In the genomic region with DNA sequence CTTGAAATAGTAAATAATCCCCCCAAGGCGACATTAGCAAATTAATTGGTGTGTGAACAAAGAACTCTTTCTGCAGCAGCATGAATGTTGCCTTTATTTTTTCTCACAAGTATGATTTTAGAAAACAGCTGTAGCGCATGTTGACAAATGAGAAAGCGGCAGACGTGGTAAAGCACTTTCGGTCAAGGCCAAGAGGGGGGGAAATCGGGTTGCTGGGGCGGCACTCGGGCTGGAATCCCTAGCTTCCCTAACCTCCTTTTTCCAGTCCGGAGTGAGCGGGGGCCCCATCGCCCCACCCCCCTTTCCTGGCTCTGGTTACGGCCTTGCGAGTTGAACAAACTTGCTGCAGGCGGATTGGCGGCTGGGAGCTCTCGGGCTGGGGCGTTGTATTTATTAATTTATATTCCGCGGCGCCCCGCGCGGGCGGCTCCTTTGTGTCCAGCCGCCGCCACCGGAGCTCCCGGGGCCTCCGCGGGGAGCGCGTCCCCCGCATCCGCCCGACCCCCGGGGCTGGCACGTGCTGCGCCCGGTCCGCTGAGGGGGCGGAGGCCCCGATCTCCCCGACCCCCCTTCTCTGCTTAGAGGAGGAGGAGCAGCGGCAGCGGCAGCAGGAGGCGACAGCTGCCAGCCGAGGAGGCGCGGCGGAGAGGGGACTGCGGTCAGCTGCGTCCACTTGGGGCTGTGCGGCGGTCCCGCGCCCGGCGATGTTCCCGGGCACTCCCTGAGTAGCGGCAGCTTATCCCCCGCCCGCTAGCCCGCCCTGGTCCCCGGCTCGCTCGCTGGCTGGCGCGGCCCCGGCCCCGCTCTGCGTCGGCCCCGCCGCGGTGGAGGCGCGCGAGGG, we compare ENCODE assay signal across 1 cellular context.
A peak's percentile ranks its signal among the peaks of the same experiment; 100 is the strongest.
TF ChIP-seq lines count a peak whose summit lies in the region.

A gene with protein sequence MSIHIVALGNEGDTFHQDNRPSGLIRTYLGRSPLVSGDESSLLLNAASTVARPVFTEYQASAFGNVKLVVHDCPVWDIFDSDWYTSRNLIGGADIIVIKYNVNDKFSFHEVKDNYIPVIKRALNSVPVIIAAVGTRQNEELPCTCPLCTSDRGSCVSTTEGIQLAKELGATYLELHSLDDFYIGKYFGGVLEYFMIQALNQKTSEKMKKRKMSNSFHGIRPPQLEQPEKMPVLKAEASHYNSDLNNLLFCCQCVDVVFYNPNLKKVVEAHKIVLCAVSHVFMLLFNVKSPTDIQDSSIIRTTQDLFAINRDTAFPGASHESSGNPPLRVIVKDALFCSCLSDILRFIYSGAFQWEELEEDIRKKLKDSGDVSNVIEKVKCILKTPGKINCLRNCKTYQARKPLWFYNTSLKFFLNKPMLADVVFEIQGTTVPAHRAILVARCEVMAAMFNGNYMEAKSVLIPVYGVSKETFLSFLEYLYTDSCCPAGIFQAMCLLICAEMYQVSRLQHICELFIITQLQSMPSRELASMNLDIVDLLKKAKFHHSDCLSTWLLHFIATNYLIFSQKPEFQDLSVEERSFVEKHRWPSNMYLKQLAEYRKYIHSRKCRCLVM (plus strand): TSS at position 607 of the 841 bp plus-strand sequence. CDS start 347 bp downstream, outside the sequence.

TF ChIP-seq in HepG2, 621 proteins besides CTCF, POLR2A, EP300 and RAD21 (continued from another document and continues in another):
- TF ChIP-seq, protein P1, sequence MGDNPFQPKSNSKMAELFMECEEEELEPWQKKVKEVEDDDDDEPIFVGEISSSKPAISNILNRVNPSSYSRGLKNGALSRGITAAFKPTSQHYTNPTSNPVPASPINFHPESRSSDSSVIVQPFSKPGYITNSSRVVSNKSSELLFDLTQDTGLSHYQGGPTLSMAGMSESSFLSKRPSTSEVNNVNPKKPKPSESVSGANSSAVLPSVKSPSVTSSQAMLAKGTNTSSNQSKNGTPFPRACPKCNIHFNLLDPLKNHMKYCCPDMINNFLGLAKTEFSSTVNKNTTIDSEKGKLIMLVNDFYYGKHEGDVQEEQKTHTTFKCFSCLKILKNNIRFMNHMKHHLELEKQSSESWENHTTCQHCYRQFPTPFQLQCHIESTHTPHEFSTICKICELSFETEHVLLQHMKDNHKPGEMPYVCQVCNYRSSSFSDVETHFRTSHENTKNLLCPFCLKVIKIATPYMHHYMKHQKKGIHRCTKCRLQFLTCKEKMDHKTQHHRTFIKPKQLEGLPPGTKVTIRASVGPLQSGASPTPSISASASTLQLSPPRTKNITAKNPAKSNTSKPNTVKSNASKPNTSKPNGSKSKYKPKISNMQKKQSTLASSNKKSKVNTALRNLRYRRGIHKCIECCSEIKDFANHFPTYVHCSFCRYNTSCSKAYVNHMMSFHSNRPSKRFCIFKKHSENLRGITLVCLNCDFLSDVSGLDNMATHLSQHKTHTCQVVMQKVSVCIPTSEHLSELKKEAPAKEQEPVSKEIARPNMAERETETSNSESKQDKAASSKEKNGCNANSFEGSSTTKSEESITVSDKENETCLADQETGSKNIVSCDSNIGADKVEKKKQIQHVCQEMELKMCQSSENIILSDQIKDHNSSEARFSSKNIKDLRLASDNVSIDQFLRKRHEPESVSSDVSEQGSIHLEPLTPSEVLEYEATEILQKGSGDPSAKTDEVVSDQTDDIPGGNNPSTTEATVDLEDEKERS (CRISPR knock-in tag; IDR thresholded peaks at IDR 0.05): no peak
- TF ChIP-seq, protein P2, sequence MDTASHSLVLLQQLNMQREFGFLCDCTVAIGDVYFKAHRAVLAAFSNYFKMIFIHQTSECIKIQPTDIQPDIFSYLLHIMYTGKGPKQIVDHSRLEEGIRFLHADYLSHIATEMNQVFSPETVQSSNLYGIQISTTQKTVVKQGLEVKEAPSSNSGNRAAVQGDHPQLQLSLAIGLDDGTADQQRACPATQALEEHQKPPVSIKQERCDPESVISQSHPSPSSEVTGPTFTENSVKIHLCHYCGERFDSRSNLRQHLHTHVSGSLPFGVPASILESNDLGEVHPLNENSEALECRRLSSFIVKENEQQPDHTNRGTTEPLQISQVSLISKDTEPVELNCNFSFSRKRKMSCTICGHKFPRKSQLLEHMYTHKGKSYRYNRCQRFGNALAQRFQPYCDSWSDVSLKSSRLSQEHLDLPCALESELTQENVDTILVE (CRISPR knock-in tag; IDR thresholded peaks at IDR 0.05): peak; percentile 96
- TF ChIP-seq, protein P3, sequence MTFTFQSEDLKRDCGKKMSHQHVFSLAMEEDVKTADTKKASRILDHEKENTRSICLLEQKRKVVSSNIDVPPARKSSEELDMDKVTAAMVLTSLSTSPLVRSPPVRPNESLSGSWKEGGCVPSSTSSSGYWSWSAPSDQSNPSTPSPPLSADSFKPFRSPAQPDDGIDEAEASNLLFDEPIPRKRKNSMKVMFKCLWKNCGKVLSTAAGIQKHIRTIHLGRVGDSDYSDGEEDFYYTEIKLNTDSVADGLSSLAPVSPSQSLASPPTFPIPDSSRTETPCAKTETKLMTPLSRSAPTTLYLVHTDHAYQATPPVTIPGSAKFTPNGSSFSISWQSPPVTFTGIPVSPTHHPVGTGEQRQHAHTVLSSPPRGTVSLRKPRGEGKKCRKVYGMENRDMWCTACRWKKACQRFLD (CRISPR knock-in tag; IDR thresholded peaks at IDR 0.05; ENCODE audit: borderline replicate concordance): peak; percentile 11; the same call in 1 of the 2 replicates
- TF ChIP-seq ZNF24 (IDR thresholded peaks at IDR 0.05) (no peak), ZNF850 (CRISPR knock-in tag; conservative IDR thresholded peaks at IDR 0.05) (no peak), MYNN (CRISPR knock-in tag; IDR thresholded peaks at IDR 0.05; ENCODE audit: low read depth) (no peak), ZFP90 (CRISPR knock-in tag; IDR thresholded peaks at IDR 0.05; ENCODE audit: borderline replicate concordance) (no peak), NFIB (CRISPR knock-in tag; IDR thresholded peaks at IDR 0.05; ENCODE audit: borderline replicate concordance) (no peak), ZNF557 (CRISPR knock-in tag; IDR thresholded peaks at IDR 0.05) (no peak), U2AF1 (optimal IDR thresholded peaks at IDR 0.05; ENCODE audit: low read depth, low read length) (no peak), MIER3 (CRISPR knock-in tag; IDR thresholded peaks at IDR 0.05; ENCODE audit: borderline replicate concordance) (no peak), ZNF501 (CRISPR knock-in tag; IDR thresholded peaks at IDR 0.05) (no peak), ZNF468 (CRISPR knock-in tag; IDR thresholded peaks at IDR 0.05) (no peak), ZNF577 (CRISPR knock-in tag; IDR thresholded peaks at IDR 0.05; ENCODE audit: borderline replicate concordance, low read depth) (no peak), ZNF674 (CRISPR knock-in tag; IDR thresholded peaks at IDR 0.05; ENCODE audit: low read depth) (no peak), ZC3H13 (CRISPR knock-in tag; IDR thresholded peaks at IDR 0.05) (peak; percentile 25; the same call in 1 of the 2 replicates), ZKSCAN1 (IDR thresholded peaks at IDR 0.05; ENCODE audit: low read length) (no peak), TBL1XR1 (IDR thresholded peaks at IDR 0.05; ENCODE audit: borderline replicate concordance, low read length, partially characterized antibody) (peak; percentile 20), RXRB (CRISPR knock-in tag; IDR thresholded peaks at IDR 0.05; ENCODE audit: borderline replicate concordance) (peak; percentile 42; the same call in 1 of the 2 replicates), ZNF546 (CRISPR knock-in tag; conservative IDR thresholded peaks at IDR 0.05) (no peak), ZNF598 (CRISPR knock-in tag; IDR thresholded peaks at IDR 0.05; ENCODE audit: borderline replicate concordance) (0 out of 2 replicates have a peak, but pooled peaks have one; percentile 21), FOXK1 (CRISPR knock-in tag; IDR thresholded peaks at IDR 0.05; ENCODE audit: borderline replicate concordance, low read depth) (0 out of 2 replicates have a peak, but pooled peaks have one; percentile 25), AKAP8 (CRISPR knock-in tag; IDR thresholded peaks at IDR 0.05) (no peak), ATF7 (IDR thresholded peaks at IDR 0.05) (no peak), ATF7 (CRISPR knock-in tag; IDR thresholded peaks at IDR 0.05) (no peak), ZNF589 (CRISPR knock-in tag; conservative IDR thresholded peaks at IDR 0.05) (peak; percentile 15; the same call in 1 of the 2 replicates), ZNF776 (CRISPR knock-in tag; IDR thresholded peaks at IDR 0.05) (no peak), FOXK2 (IDR thresholded peaks at IDR 0.05) (no peak), SMARCE1 (IDR thresholded peaks at IDR 0.05; ENCODE audit: borderline replicate concordance) (no peak), NFYC (CRISPR knock-in tag; IDR thresholded peaks at IDR 0.05) (no peak), PRMT3 (CRISPR knock-in tag; IDR thresholded peaks at IDR 0.05; ENCODE audit: borderline replicate concordance, low read depth) (no peak), ZBTB21 (CRISPR knock-in tag; IDR thresholded peaks at IDR 0.05) (no peak), ONECUT2 (CRISPR knock-in tag; IDR thresholded peaks at IDR 0.05) (no peak), ZNF235 (CRISPR knock-in tag; IDR thresholded peaks at IDR 0.05; ENCODE audit: borderline replicate concordance) (0 out of 2 replicates have a peak, but pooled peaks have one; percentile 29), WIZ (CRISPR knock-in tag; IDR thresholded peaks at IDR 0.05) (no peak), ZNF292 (CRISPR knock-in tag; IDR thresholded peaks at IDR 0.05; ENCODE audit: borderline replicate concordance, low read depth) (peak; percentile 65; the same call in 1 of the 2 replicates), KLF6 (CRISPR knock-in tag; IDR thresholded peaks at IDR 0.05) (peak; percentile 15), HNF4A (CRISPR knock-in tag; IDR thresholded peaks at IDR 0.05) (no peak)
- TF ChIP-seq, protein P4, sequence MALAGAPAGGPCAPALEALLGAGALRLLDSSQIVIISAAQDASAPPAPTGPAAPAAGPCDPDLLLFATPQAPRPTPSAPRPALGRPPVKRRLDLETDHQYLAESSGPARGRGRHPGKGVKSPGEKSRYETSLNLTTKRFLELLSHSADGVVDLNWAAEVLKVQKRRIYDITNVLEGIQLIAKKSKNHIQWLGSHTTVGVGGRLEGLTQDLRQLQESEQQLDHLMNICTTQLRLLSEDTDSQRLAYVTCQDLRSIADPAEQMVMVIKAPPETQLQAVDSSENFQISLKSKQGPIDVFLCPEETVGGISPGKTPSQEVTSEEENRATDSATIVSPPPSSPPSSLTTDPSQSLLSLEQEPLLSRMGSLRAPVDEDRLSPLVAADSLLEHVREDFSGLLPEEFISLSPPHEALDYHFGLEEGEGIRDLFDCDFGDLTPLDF (CRISPR knock-in tag; IDR thresholded peaks at IDR 0.05): no peak
- TF ChIP-seq, protein P5, sequence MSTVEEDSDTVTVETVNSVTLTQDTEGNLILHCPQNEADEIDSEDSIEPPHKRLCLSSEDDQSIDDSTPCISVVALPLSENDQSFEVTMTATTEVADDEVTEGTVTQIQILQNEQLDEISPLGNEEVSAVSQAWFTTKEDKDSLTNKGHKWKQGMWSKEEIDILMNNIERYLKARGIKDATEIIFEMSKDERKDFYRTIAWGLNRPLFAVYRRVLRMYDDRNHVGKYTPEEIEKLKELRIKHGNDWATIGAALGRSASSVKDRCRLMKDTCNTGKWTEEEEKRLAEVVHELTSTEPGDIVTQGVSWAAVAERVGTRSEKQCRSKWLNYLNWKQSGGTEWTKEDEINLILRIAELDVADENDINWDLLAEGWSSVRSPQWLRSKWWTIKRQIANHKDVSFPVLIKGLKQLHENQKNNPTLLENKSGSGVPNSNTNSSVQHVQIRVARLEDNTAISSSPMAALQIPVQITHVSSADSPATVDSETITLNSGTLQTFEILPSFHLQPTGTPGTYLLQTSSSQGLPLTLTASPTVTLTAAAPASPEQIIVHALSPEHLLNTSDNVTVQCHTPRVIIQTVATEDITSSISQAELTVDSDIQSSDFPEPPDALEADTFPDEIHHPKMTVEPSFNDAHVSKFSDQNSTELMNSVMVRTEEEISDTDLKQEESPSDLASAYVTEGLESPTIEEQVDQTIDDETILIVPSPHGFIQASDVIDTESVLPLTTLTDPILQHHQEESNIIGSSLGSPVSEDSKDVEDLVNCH (CRISPR knock-in tag; IDR thresholded peaks at IDR 0.05): no peak
- TF ChIP-seq, protein P6, sequence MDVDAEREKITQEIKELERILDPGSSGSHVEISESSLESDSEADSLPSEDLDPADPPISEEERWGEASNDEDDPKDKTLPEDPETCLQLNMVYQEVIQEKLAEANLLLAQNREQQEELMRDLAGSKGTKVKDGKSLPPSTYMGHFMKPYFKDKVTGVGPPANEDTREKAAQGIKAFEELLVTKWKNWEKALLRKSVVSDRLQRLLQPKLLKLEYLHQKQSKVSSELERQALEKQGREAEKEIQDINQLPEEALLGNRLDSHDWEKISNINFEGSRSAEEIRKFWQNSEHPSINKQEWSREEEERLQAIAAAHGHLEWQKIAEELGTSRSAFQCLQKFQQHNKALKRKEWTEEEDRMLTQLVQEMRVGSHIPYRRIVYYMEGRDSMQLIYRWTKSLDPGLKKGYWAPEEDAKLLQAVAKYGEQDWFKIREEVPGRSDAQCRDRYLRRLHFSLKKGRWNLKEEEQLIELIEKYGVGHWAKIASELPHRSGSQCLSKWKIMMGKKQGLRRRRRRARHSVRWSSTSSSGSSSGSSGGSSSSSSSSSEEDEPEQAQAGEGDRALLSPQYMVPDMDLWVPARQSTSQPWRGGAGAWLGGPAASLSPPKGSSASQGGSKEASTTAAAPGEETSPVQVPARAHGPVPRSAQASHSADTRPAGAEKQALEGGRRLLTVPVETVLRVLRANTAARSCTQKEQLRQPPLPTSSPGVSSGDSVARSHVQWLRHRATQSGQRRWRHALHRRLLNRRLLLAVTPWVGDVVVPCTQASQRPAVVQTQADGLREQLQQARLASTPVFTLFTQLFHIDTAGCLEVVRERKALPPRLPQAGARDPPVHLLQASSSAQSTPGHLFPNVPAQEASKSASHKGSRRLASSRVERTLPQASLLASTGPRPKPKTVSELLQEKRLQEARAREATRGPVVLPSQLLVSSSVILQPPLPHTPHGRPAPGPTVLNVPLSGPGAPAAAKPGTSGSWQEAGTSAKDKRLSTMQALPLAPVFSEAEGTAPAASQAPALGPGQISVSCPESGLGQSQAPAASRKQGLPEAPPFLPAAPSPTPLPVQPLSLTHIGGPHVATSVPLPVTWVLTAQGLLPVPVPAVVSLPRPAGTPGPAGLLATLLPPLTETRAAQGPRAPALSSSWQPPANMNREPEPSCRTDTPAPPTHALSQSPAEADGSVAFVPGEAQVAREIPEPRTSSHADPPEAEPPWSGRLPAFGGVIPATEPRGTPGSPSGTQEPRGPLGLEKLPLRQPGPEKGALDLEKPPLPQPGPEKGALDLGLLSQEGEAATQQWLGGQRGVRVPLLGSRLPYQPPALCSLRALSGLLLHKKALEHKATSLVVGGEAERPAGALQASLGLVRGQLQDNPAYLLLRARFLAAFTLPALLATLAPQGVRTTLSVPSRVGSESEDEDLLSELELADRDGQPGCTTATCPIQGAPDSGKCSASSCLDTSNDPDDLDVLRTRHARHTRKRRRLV (CRISPR knock-in tag; IDR thresholded peaks at IDR 0.05): no peak
